ENCODE assay signal across 1 cellular context in the genomic region with DNA sequence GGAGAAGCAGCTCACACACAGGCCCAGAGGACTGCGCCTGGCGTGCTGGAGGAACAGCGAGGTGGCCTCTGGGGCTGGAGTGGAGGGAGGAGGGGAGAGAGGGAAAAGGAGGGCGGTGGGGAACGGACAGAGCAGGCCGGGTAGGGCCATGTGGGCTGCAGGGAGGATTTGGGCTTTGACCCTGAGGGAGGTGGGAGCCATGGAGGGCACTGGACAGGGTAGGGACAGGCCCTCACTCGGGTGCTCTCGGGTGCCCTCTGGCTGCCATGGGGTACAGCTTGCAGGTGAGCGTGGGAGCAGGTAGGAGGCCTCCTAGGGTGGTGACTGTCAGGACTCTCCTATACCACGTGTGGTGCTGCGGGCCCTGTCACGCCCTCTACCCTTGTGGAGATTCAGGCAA.
TF ChIP-seq lines count a peak whose summit lies in the region.

No MANE protein-coding gene starts in this region.

TF ChIP-seq in A549, 52 proteins besides CTCF, POLR2A, EP300 and RAD21 (continued from another document):
- TF ChIP-seq, protein P1, sequence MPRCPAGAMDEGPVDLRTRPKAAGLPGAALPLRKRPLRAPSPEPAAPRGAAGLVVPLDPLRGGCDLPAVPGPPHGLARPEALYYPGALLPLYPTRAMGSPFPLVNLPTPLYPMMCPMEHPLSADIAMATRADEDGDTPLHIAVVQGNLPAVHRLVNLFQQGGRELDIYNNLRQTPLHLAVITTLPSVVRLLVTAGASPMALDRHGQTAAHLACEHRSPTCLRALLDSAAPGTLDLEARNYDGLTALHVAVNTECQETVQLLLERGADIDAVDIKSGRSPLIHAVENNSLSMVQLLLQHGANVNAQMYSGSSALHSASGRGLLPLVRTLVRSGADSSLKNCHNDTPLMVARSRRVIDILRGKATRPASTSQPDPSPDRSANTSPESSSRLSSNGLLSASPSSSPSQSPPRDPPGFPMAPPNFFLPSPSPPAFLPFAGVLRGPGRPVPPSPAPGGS (IDR thresholded peaks at IDR 0.05): no peak
